20 cellular contexts compared by ENCODE assay signal in the genomic region with DNA sequence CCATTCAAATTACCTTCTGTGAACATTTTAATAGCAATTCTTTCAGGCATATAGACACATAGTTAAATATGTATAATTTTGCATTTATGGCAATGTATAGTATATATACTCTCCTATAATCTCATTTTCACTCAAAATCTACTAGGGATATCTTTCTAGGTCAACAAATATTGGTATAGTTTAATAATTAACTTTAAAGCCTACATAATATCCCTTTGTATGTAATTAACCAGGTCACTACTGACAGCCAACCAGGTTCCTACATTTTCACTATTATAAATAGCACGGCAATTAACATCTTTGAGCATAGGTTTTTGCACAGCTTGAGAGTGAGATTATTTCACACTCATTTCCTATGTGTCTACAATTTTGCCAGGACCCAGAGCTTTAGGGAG. TPM values are rescaled to one million over a fixed set of nuclear protein-coding genes. Genes with fewer than 3 reads are reported as not detected.
"Had no signal": no experiment of that assay in that cellular context is flagged by ENCODE, and none has a peak within 500 bp of the region (broad histone marks: within the 10 kb centered on the region; RNA-seq: fewer than 3 reads in every experiment).

No MANE protein-coding gene starts in this region.

- H3K27me3 ChIP-seq: ascending aorta, cardiac muscle cell had no signal

- H3K27ac ChIP-seq: ascending aorta, cardiac muscle cell, VCaP had no signal

- H3K4me1 ChIP-seq: ascending aorta had no signal

- FAIRE-seq: bronchial epithelial cell had no signal

- H3K36me3 ChIP-seq: ascending aorta, cardiac muscle cell had no signal

- H3K9me3 ChIP-seq: ascending aorta had no signal

- H3K4me3 ChIP-seq: ascending aorta, cardiac muscle cell had no signal

- DNase-seq: activated B cell treated with CpG ODN at 0.5 μM for 24 hours; activated CD4-positive, CD25-positive, alpha-beta regulatory T cell treated with anti-CD3 and anti-CD28 coated beads, Interleukin-2, amount 50 U/mL, for 72 hours; activated effector memory CD4-positive, alpha-beta T cell treated with anti-CD3 and anti-CD28 coated beads, Interleukin-2, amount 50 U/mL, for 16 hours; activated naive CD4-positive, alpha-beta T cell; activated naive CD8-positive, alpha-beta T cell treated with anti-CD3 and anti-CD28 coated beads, Interleukin-2, amount 10 ng/mL, durations not matched to agents 7 days and 5 days; activated T-cell treated with anti-CD3 and anti-CD28 coated beads for 4 hours; activated T-cell treated with anti-CD3 and anti-CD28 coated beads, Interleukin-2, amount 50 U/mL, for 1 hour had no signal

RNA-seq across cellular contexts. Expression of gene OR2AG2, which starts 15.8 kb away (rescaled TPM):
- total RNA-seq: activated B cell treated with CpG ODN at 0.5 μM for 24 hours; activated CD4-positive, alpha-beta memory T cell treated with anti-CD3 and anti-CD28 coated beads for 36 hours; activated naive CD8-positive, alpha-beta T cell treated with anti-CD3 and anti-CD28 coated beads, Interleukin-2, amount 10 ng/mL, durations not matched to agents 7 days and 5 days had no signal

RNA-seq across cellular contexts. Expression of gene OR2AG1, which starts 26.9 kb away (rescaled TPM):
- total RNA-seq: activated B cell treated with CpG ODN at 0.5 μM for 24 hours; activated CD4-positive, alpha-beta memory T cell treated with anti-CD3 and anti-CD28 coated beads for 36 hours; activated CD4-positive, alpha-beta T cell treated with anti-CD3 and anti-CD28 coated beads, Interleukin-2, amount 10 ng/mL, durations not matched to agents 24 days and 14 days; activated CD8-positive, alpha-beta memory T cell treated with anti-CD3 and anti-CD28 coated beads for 36 hours; activated CD8-positive, alpha-beta T cell treated with anti-CD3 and anti-CD28 coated beads for 36 hours; activated naive CD8-positive, alpha-beta T cell treated with anti-CD3 and anti-CD28 coated beads, Interleukin-2, amount 10 ng/mL, durations not matched to agents 7 days and 5 days; activated T-cell treated with anti-CD3 and anti-CD28 coated beads, Interleukin-2, amount 50 U/mL, for 4 hours; activated T-cell treated with anti-CD3 and anti-CD28 coated beads, Interleukin-2, amount 50 U/mL, for 72 hours; activated T-helper 1 cell treated with anti-CD3 and anti-CD28 coated beads, Interleukin-12 subunit alpha, Interleukin-12 subunit beta, Interleukin-2, Interleukin-4 antibody, amounts not matched to agents 30 ng/mL and 10 ng/mL and 1 ng/mL, durations not matched to agents 14 hours and 24 hours and 36 hours; activated T-helper 17 cell treated with anti-CD3 and anti-CD28 coated beads, Interleukin-2, amount 50 U/mL, for 72 hours; ascending aorta; bronchial epithelial cell; cardiac muscle cell had no signal
- polyA plus RNA-seq: adipose tissue had no signal

RNA-seq across cellular contexts. Expression of gene OR6A2, which starts 43.5 kb away (rescaled TPM):
- total RNA-seq: activated CD4-positive, alpha-beta memory T cell treated with anti-CD3 and anti-CD28 coated beads for 36 hours; activated T-cell treated with anti-CD3 and anti-CD28 coated beads, Interleukin-2, amount 50 U/mL, for 4 hours; ascending aorta had no signal
- polyA plus RNA-seq: adipose tissue had no signal
